ENCODE assay signal across 8 cellular contexts in genomic region chr6:144214622-144215401, GRCh38.
DNase-seq lines count a peak whose midpoint lies in the region; ATAC-seq, FAIRE-seq and TF ChIP-seq lines count a peak whose summit lies in the region.

No MANE protein-coding gene starts in this region.

- no peaks in the 10 kb centered on the region for H3K36me3 ChIP-seq in skeletal muscle satellite cell (ENCODE audit: insufficient read depth, low read length)

- peak overlapping the region; percentile 81 for H3K9ac ChIP-seq in skeletal muscle satellite cell (ENCODE audit: low read depth, low read length)

- H3K4me2 ChIP-seq in skeletal muscle satellite cell (ENCODE audit: low read length) = peak overlapping the region; percentile 87

- H3K4me1 ChIP-seq in skeletal muscle satellite cell (ENCODE audit: control insufficient read depth, insufficient read depth, low read length) = peaks cover 17% of the 10 kb centered on the region

- FAIRE-seq in GM12891 (lab: Jason Lieb, UNC) (no peak), D721Med (lab: Jason Lieb, UNC) (no peak)

- H3K9me3 ChIP-seq in skeletal muscle satellite cell (replicated peaks; ENCODE audit: low read length) = no peaks in the 10 kb centered on the region

- DNase-seq in GM12891 (ENCODE audit: insufficient read length, low spot score) = peak; percentile 5
- DNase-seq in cardiac septum (ENCODE audit: low spot score) = peak; percentile 74
- no peak for DNase-seq in D721Med (ENCODE audit: insufficient read length, low spot score)
- no peak for DNase-seq in DMS153 (lab: John Stamatoyannopoulos, UW)

- intact Hi-C loops in cardiac septum (cut with DNase I) = no loop called here

- TF ChIP-seq POLR2A in GM12891 (IDR thresholded peaks at IDR 0.05; ENCODE audit: low read depth, low read length) = no peak

- TF ChIP-seq CTCF in VCaP (conservative IDR thresholded peaks at IDR 0.05) = no peak
- no peak for TF ChIP-seq CTCF in D721Med (IDR thresholded peaks at IDR 0.05; ENCODE audit: insufficient read depth, missing control alignments)

- H3K4me3 ChIP-seq in skeletal muscle satellite cell (ENCODE audit: low read length) = no peak overlapping the region

- peak overlapping the region; percentile 90 for H3K27ac ChIP-seq in VCaP

- no peaks in the 10 kb centered on the region for H3K27me3 ChIP-seq in skeletal muscle satellite cell (ENCODE audit: control insufficient read depth, insufficient read depth, low read length)

- no peak for ATAC-seq in GM21367 (IDR thresholded peaks at IDR 0.05; ENCODE audit: unreplicated experiment)
- ATAC-seq in HG03175 (IDR thresholded peaks at IDR 0.05; ENCODE audit: unreplicated experiment) = no peak

TF ChIP-seq in GM12891, 5 proteins besides CTCF, POLR2A, EP300 and RAD21:
- TF ChIP-seq PAX5 (IDR thresholded peaks at IDR 0.05; ENCODE audit: insufficient read depth, low read length, severe bottlenecking) (no peak), SPI1 (IDR thresholded peaks at IDR 0.05; ENCODE audit: low read depth, low read length) (no peak), TAF1 (IDR thresholded peaks at IDR 0.05; ENCODE audit: low read depth, low read length) (no peak), POU2F2 (IDR thresholded peaks at IDR 0.05; ENCODE audit: low read depth, low read length) (no peak), POLR2AphosphoS5 (IDR thresholded peaks at IDR 0.05; ENCODE audit: low read depth, low read length) (no peak)

Comparison
In these comparisons a context has a peak if more than half of its experiments do, and no peak if none do; other contexts are left out.
1. DNase-seq: peak in GM12891 (single experiment) and cardiac septum (single experiment); none in D721Med (single experiment) and DMS153 (single experiment).